8 cellular contexts compared by ENCODE assay signal in the genomic region with DNA sequence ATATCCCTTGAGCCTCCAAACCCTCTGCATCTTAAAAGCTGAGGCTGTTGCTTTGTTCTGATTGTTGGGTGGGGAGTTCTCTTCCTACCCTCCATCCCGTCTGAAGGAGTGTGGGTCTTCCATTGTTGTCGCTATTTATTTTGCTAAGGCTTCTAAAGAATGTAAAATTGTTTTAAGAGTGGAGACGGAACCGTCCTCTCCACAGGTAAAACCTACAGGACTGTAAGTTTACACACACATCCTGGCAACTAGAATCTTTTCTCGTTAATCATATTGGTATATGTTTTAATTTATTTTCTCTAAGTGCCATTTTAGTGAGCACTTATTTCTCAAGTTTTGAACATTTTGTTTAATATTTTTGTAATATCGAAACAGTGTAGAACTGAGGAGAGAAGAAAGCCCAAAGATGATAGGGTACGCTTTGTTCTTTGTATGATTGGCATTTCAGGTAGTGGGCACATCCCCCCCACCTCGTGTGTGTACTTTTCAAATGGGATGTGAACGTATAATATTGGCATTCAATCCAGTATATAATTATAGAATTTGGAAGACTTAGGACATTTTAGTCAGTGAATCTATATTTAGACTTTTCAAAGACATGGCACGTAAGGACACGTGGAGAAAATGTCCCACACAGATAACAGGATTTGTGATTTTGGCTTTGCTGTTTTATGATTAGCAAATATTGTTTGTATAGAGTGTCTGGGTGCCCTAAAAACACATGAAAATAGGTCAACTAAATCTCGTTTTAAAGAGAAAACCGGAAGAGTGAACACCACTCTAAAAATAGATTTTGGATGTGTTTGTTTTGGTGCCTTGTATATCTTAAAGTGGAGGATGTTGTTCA. TPM values are rescaled to one million over a fixed set of nuclear protein-coding genes. Genes with fewer than 3 reads are reported as not detected.
DNase-seq lines count a peak whose midpoint lies in the region; ATAC-seq, FAIRE-seq and TF ChIP-seq lines count a peak whose summit lies in the region.

No MANE protein-coding gene starts in this region.

- H3K9me3 ChIP-seq in MG63 (no peaks in the 10 kb centered on the region), breast epithelium (no peaks in the 10 kb centered on the region), aorta (ENCODE audit: control insufficient read depth, low read length) (no peaks in the 10 kb centered on the region)

- peak overlapping the region; percentile 76 for H3K4me2 ChIP-seq in mesendoderm (ENCODE audit: low read length)

- H3K79me1 ChIP-seq in mesendoderm (ENCODE audit: low read length) = peaks cover 5% of the 10 kb centered on the region

- FAIRE-seq in D721Med (lab: Jason Lieb, UNC) = no peak

- peak overlapping the region; percentile 97 to 100 for H3K27ac ChIP-seq in breast epithelium
- peak overlapping the region; percentile 88 for H3K27ac ChIP-seq in mesendoderm (ENCODE audit: low read depth, low read length)
- peak overlapping the region; percentile 94 to 99 for H3K27ac ChIP-seq in aorta (ENCODE audit: low read depth in 1 of 2, low read length in 2 of 2)

- no peak overlapping the region for H2BK15ac ChIP-seq in mesendoderm (replicated peaks; ENCODE audit: low read depth)

- H4K5ac ChIP-seq in mesendoderm (ENCODE audit: low read length) = no peak overlapping the region

- H3K18ac ChIP-seq in mesendoderm (ENCODE audit: low read length) = peak overlapping the region; percentile 34

- TF ChIP-seq CTCF in breast epithelium (IDR thresholded peaks at IDR 0.05) (no peak), D721Med (IDR thresholded peaks at IDR 0.05; ENCODE audit: insufficient read depth, missing control alignments) (no peak)

- H3K4me1 ChIP-seq in breast epithelium = no peaks in the 10 kb centered on the region
- no peaks in the 10 kb centered on the region for H3K4me1 ChIP-seq in mesendoderm (ENCODE audit: control insufficient read depth, low read depth, low read length)
- peaks cover 0 to 1% of the 10 kb centered on the region in 2 donors for H3K4me1 ChIP-seq in aorta (ENCODE audit: control insufficient read depth in 1 of 2, insufficient read depth in 2 of 2, low read length in 2 of 2)

- intact Hi-C loops in breast epithelium (cut with DNase I; ENCODE audit: low total_unique reads) = no loop called here
- intact Hi-C loops in aorta (cut with DNase I) = loop anchor here in 1 of 2 donors (5.0 kb wide), 1 partner anchor 34 kb away; no protein-coding TSS in a partner anchor

- no peak overlapping the region for H4K8ac ChIP-seq in mesendoderm (ENCODE audit: low read depth, low read length)

- H3K23ac ChIP-seq in mesendoderm (ENCODE audit: low read length) = no peak overlapping the region

- no CpG with 5 or more reads among the region's 13 CpGs for whole genome bisulfite sequencing in mesendoderm (ENCODE audit: extremely low coverage, insufficient coverage, low lambda C conversion rate)
- WGBS in aorta, 2 donors = 0 to 1% methylated on average over 13 of the region's 13 CpGs

- H3K9ac ChIP-seq in mesendoderm (ENCODE audit: low read length) = peak overlapping the region; percentile 76

- H2BK120ac ChIP-seq in mesendoderm (ENCODE audit: low read depth, low read length) = no peak overlapping the region

- H3K4ac ChIP-seq in mesendoderm (ENCODE audit: low read depth, low read length) = no peak overlapping the region

- DNase-seq in DMS53 (lab: John Stamatoyannopoulos, UW) = peak; percentile 35
- DNase-seq in DMS53 treated with DMSO at 0.1 percent for 48 hours (lab: John Stamatoyannopoulos, UW; ENCODE audit: unreplicated experiment) = no peak
- DNase-seq in MG63 = no peak
- no peak for DNase-seq in breast epithelium (ENCODE audit: low spot score in 2 of 2)
- DNase-seq in mesendoderm = no peak
- no peak for DNase-seq in aorta
- DNase-seq in D721Med (ENCODE audit: insufficient read length, low spot score) = no peak
- no peak for DNase-seq in activated CD4-positive, alpha-beta T cell treated with anti-CD3 and anti-CD28 coated beads for 4 hours

- no peak for TF ChIP-seq POLR2A in breast epithelium (IDR thresholded peaks at IDR 0.05)

- H3K79me2 ChIP-seq in mesendoderm (ENCODE audit: control insufficient read depth, insufficient read depth, low read length) = peaks cover 39% of the 10 kb centered on the region

- H3K27me3 ChIP-seq in MG63 (no peaks in the 10 kb centered on the region), breast epithelium (no peaks in the 10 kb centered on the region), mesendoderm (ENCODE audit: insufficient read depth, low read length, poor library complexity) (no peaks in the 10 kb centered on the region), aorta (ENCODE audit: control insufficient read depth in 1 of 2, insufficient read depth in 2 of 2, low read length in 1 of 2) (no peaks in the 10 kb centered on the region)

- H3K36me3 ChIP-seq in MG63 = no peaks in the 10 kb centered on the region; the same call in 1 of the 2 replicates
- H3K36me3 ChIP-seq in breast epithelium = no peaks in the 10 kb centered on the region
- H3K36me3 ChIP-seq in mesendoderm (ENCODE audit: control insufficient read depth, insufficient read depth, low read length) = no peaks in the 10 kb centered on the region
- no peaks in the 10 kb centered on the region for H3K36me3 ChIP-seq in aorta (ENCODE audit: control insufficient read depth in 1 of 2, insufficient read depth in 2 of 2, low read length in 1 of 2)

- peak overlapping the region; percentile 99 for H3K56ac ChIP-seq in mesendoderm (ENCODE audit: low read length)

- H3K4me3 ChIP-seq in MG63 (peak overlapping the region; percentile 75), breast epithelium (peak overlapping the region; percentile 68 to 99 (median 91)), mesendoderm (ENCODE audit: low read length) (peak overlapping the region; percentile 47), aorta (ENCODE audit: low read length in 2 of 2) (peak overlapping the region; percentile 83)

- no peak for ATAC-seq in aorta (ENCODE audit: low FRiP score)

- H2BK5ac ChIP-seq in mesendoderm (ENCODE audit: low read length) = no peak overlapping the region

- H2AK5ac ChIP-seq in mesendoderm (ENCODE audit: low read length) = no peak overlapping the region

RNA-seq across cellular contexts. Expression of a gene that starts 1.3 kb away (rescaled TPM):
- 18.1 and 20.4 TPM in 2 replicates for total RNA-seq in MG63 (2014; rRNA removed; shearing (Covaris generic); ENCODE audit: low replicate concordance)
- total RNA-seq in breast epithelium (10 to 100 TPM; 77.7 to 86.3 (median 77.9) TPM), aorta (10 to 100 TPM; 63.9 to 65.2 TPM)
- polyA plus RNA-seq in mesendoderm (2013, experiment 1 of 2) = 15.7 TPM
- 16.4 TPM for polyA plus RNA-seq in mesendoderm (2013, experiment 2 of 2)
- 10 to 100 TPM; 60.3 to 60.7 TPM for polyA plus RNA-seq in aorta
